Comparison of ENCODE assay signal across 24 cellular contexts in the genomic region with DNA sequence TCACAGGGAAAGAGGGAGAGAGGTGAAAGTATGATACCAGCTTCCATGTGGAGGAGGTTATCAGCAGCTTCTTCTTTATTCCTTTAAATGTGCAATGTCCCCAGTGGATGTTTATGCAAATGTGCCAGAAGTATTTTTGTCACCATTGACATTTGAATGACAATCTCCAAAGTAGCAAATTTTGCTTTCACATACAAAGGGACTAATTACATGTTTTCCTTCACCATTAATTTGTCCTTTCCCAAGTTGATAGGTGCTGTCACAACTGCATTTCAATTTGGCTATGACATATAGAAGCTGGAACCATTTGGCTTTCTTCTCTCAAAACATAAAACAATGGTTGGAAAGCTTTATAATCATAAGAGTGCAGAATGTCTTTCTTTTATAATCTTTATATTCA.
"Had no signal": no experiment of that assay in that cellular context is flagged by ENCODE, and none has a peak within 500 bp of the region (broad histone marks: within the 10 kb centered on the region; RNA-seq: fewer than 3 reads in every experiment).

No MANE protein-coding gene starts in this region.

- H3K4me1 ChIP-seq: colonic mucosa, esophagus squamous epithelium, foreskin keratinocyte, gastrocnemius medialis, gastroesophageal sphincter, heart left ventricle, heart right ventricle had no signal

- H3K9me3 Mint-ChIP-seq: effector memory CD8-positive, alpha-beta T cell had no signal

- H3K27me3 Mint-ChIP-seq: dendritic cell treated with granulocyte-macrophage colony-stimulating factor and Interleukin-4, amounts not matched to agents 40 ng/mL and 50 ng/mL, for 4 days; effector memory CD8-positive, alpha-beta T cell had no signal

- H3K4me2 ChIP-seq: hepatocyte had no signal

- H3K9me3 ChIP-seq: colonic mucosa, esophagus squamous epithelium, gastrocnemius medialis, gastroesophageal sphincter, heart left ventricle had no signal

- H3K27ac ChIP-seq: colonic mucosa, coronary artery, dorsolateral prefrontal cortex, epithelial cell of prostate, esophagus squamous epithelium, foreskin keratinocyte, gastrocnemius medialis, gastroesophageal sphincter, heart left ventricle, heart right ventricle, hepatocyte had no signal

- H3K4me3 ChIP-seq: colonic mucosa, coronary artery, dorsolateral prefrontal cortex, esophagus squamous epithelium, gastrocnemius medialis, gastroesophageal sphincter, heart left ventricle, heart right ventricle, hepatocyte had no signal

- H3K27ac Mint-ChIP-seq: dendritic cell treated with granulocyte-macrophage colony-stimulating factor and Interleukin-4, amounts not matched to agents 40 ng/mL and 50 ng/mL, for 4 days; effector memory CD8-positive, alpha-beta T cell; endodermal cell had no signal

- H3K4me3 Mint-ChIP-seq: dendritic cell treated with granulocyte-macrophage colony-stimulating factor and Interleukin-4, amounts not matched to agents 40 ng/mL and 50 ng/mL, for 4 days; effector memory CD8-positive, alpha-beta T cell; endodermal cell had no signal

- H3K79me2 ChIP-seq: hepatocyte had no signal

- H3K36me3 ChIP-seq: colonic mucosa, esophagus squamous epithelium, gastrocnemius medialis, gastroesophageal sphincter, heart left ventricle, heart right ventricle had no signal

- DNase-seq: colonic mucosa; cortex of kidney; dermis blood vessel endothelial cell; dorsolateral prefrontal cortex; effector CD4-positive, alpha-beta T cell; effector CD8-positive, alpha-beta T cell; effector memory CD4-positive, alpha-beta T cell; effector memory CD8-positive, alpha-beta T cell; endodermal cell; erythroblast; esophagus squamous epithelium; foreskin fibroblast; foreskin keratinocyte; foreskin melanocyte; gastrocnemius medialis; glutamatergic neuron; head of caudate nucleus; heart left ventricle; heart right ventricle had no signal

- H2AFZ ChIP-seq: hepatocyte had no signal

- H3K27me3 ChIP-seq: colonic mucosa, dorsolateral prefrontal cortex, esophagus squamous epithelium, foreskin keratinocyte, gastrocnemius medialis, gastroesophageal sphincter, heart left ventricle, heart right ventricle, hepatocyte had no signal
